In genomic region chr7:70883750-70884445, GRCh38 we compare ENCODE assay signal across 1 cellular context.
TF ChIP-seq lines count a peak whose summit lies in the region.

No MANE protein-coding gene starts in this region.

TF ChIP-seq in GM23338, 12 proteins besides CTCF, POLR2A, EP300 and RAD21 (continued from another document):
- TF ChIP-seq, protein P1, sequence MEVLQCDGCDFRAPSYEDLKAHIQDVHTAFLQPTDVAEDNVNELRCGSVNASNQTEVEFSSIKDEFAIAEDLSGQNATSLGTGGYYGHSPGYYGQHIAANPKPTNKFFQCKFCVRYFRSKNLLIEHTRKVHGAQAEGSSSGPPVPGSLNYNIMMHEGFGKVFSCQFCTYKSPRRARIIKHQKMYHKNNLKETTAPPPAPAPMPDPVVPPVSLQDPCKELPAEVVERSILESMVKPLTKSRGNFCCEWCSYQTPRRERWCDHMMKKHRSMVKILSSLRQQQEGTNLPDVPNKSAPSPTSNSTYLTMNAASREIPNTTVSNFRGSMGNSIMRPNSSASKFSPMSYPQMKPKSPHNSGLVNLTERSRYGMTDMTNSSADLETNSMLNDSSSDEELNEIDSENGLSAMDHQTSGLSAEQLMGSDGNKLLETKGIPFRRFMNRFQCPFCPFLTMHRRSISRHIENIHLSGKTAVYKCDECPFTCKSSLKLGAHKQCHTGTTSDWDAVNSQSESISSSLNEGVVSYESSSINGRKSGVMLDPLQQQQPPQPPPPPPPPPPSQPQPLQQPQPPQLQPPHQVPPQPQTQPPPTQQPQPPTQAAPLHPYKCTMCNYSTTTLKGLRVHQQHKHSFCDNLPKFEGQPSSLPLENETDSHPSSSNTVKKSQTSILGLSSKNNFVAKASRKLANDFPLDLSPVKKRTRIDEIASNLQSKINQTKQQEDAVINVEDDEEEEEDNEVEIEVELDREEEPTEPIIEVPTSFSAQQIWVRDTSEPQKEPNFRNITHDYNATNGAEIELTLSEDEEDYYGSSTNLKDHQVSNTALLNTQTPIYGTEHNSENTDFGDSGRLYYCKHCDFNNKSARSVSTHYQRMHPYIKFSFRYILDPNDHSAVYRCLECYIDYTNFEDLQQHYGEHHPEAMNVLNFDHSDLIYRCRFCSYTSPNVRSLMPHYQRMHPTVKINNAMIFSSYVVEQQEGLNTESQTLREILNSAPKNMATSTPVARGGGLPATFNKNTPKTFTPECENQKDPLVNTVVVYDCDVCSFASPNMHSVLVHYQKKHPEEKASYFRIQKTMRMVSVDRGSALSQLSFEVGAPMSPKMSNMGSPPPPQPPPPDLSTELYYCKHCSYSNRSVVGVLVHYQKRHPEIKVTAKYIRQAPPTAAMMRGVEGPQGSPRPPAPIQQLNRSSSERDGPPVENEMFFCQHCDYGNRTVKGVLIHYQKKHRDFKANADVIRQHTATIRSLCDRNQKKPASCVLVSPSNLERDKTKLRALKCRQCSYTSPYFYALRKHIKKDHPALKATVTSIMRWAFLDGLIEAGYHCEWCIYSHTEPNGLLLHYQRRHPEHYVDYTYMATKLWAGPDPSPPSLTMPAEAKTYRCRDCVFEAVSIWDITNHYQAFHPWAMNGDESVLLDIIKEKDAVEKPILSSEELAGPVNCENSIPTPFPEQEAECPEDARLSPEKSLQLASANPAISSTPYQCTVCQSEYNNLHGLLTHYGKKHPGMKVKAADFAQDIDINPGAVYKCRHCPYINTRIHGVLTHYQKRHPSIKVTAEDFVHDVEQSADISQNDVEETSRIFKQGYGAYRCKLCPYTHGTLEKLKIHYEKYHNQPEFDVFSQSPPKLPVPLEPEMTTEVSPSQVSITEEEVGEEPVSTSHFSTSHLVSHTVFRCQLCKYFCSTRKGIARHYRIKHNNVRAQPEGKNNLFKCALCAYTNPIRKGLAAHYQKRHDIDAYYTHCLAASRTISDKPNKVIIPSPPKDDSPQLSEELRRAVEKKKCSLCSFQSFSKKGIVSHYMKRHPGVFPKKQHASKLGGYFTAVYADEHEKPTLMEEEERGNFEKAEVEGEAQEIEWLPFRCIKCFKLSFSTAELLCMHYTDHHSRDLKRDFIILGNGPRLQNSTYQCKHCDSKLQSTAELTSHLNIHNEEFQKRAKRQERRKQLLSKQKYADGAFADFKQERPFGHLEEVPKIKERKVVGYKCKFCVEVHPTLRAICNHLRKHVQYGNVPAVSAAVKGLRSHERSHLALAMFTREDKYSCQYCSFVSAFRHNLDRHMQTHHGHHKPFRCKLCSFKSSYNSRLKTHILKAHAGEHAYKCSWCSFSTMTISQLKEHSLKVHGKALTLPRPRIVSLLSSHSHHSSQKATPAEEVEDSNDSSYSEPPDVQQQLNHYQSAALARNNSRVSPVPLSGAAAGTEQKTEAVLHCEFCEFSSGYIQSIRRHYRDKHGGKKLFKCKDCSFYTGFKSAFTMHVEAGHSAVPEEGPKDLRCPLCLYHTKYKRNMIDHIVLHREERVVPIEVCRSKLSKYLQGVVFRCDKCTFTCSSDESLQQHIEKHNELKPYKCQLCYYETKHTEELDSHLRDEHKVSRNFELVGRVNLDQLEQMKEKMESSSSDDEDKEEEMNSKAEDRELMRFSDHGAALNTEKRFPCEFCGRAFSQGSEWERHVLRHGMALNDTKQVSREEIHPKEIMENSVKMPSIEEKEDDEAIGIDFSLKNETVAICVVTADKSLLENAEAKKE (CRISPR knock-in tag; IDR thresholded peaks at IDR 0.05), result no peak
- no peak for TF ChIP-seq ZNF331 (CRISPR knock-in tag; IDR thresholded peaks at IDR 0.05; ENCODE audit: low read depth)
- TF ChIP-seq EZH2 (IDR thresholded peaks at IDR 0.05; ENCODE audit: low read depth, unreplicated experiment), result no peak
- no peak for TF ChIP-seq STAT1 (IDR thresholded peaks at IDR 0.05; ENCODE audit: unreplicated experiment)
- no peak for TF ChIP-seq POLR2AphosphoS5 (IDR thresholded peaks at IDR 0.05; ENCODE audit: low read depth)
